29 cellular contexts compared by ENCODE assay signal in genomic region chr12:70561550-70561949, GRCh38.
"Had no signal": no experiment of that assay in that cellular context is flagged by ENCODE, and none has a peak within 500 bp of the region (broad histone marks: within the 10 kb centered on the region; RNA-seq: fewer than 3 reads in every experiment).

No MANE protein-coding gene starts in this region.

- H3K9me3 ChIP-seq: ascending aorta, breast epithelium, colonic mucosa, gastrocnemius medialis, heart left ventricle had no signal

- FAIRE-seq: endometrium had no signal

- H3K4me1 ChIP-seq: ascending aorta, breast epithelium, colonic mucosa, gastrocnemius medialis had no signal

- DNase-seq: activated B cell treated with CpG ODN at 0.5 μM for 24 hours; activated CD4-positive, alpha-beta T cell treated with anti-CD3 and anti-CD28 coated beads for 48 hours; activated CD4-positive, alpha-beta T cell treated with anti-CD3 and anti-CD28 coated beads, Interleukin-2, amount 50 U/mL, for 1 hour; activated CD4-positive, alpha-beta T cell treated with anti-CD3 and anti-CD28 coated beads, Interleukin-2, amount 50 U/mL, for 48 hours; activated CD8-positive, alpha-beta memory T cell treated with anti-CD3 and anti-CD28 coated beads for 24 hours; activated CD8-positive, alpha-beta T cell treated with anti-CD3 and anti-CD28 coated beads for 36 hours; activated effector memory CD4-positive, alpha-beta T cell treated with anti-CD3 and anti-CD28 coated beads, Interleukin-2, amount 50 U/mL, for 16 hours; activated naive CD4-positive, alpha-beta T cell treated with anti-CD3 and anti-CD28 coated beads for 36 hours; activated naive CD8-positive, alpha-beta T cell treated with anti-CD3 and anti-CD28 coated beads for 36 hours; activated naive CD8-positive, alpha-beta T cell treated with anti-CD3 and anti-CD28 coated beads, Interleukin-2, amount 50 U/mL, for 24 hours; activated T-cell treated with anti-CD3 and anti-CD28 coated beads, Interleukin-2, amount 50 U/mL, for 4 hours; central memory CD4-positive, alpha-beta T cell; cerebellar nuclear complex; colonic mucosa; effector CD8-positive, alpha-beta T cell; foreskin keratinocyte; gastrocnemius medialis; glutamatergic neuron; heart left ventricle; T-helper 1 cell; T-helper 17 cell; T1000; WERI-Rb-1 had no signal

- H3K4me3 ChIP-seq: ascending aorta, breast epithelium, cardiac muscle cell, colonic mucosa, gastrocnemius medialis, heart left ventricle had no signal

- H3K36me3 ChIP-seq: ascending aorta, breast epithelium, cardiac muscle cell, colonic mucosa, gastrocnemius medialis, WERI-Rb-1 had no signal

- H3K27ac ChIP-seq: ascending aorta, breast epithelium, cardiac muscle cell, foreskin keratinocyte, gastrocnemius medialis, heart left ventricle, WERI-Rb-1 had no signal

- ATAC-seq: activated CD4-positive, CD25-positive, alpha-beta regulatory T cell treated with anti-CD3 and anti-CD28 coated beads, Interleukin-2, amount 50 U/mL, for 24 hours; activated CD8-positive, alpha-beta T cell treated with anti-CD3 and anti-CD28 coated beads for 36 hours; activated naive CD8-positive, alpha-beta T cell treated with anti-CD3 and anti-CD28 coated beads, Interleukin-2, amount 50 U/mL, for 24 hours; activated T-cell treated with anti-CD3 and anti-CD28 coated beads, Interleukin-2, amount 50 U/mL, for 4 hours; activated T-helper 17 cell treated with anti-CD3 and anti-CD28 coated beads, Interleukin-2, amount 50 U/mL, for 72 hours; gastrocnemius medialis; heart left ventricle; T-helper 17 cell had no signal

- H3K27me3 ChIP-seq: ascending aorta, breast epithelium, cardiac muscle cell, colonic mucosa, foreskin keratinocyte, gastrocnemius medialis, heart left ventricle had no signal
